In the genomic region with DNA sequence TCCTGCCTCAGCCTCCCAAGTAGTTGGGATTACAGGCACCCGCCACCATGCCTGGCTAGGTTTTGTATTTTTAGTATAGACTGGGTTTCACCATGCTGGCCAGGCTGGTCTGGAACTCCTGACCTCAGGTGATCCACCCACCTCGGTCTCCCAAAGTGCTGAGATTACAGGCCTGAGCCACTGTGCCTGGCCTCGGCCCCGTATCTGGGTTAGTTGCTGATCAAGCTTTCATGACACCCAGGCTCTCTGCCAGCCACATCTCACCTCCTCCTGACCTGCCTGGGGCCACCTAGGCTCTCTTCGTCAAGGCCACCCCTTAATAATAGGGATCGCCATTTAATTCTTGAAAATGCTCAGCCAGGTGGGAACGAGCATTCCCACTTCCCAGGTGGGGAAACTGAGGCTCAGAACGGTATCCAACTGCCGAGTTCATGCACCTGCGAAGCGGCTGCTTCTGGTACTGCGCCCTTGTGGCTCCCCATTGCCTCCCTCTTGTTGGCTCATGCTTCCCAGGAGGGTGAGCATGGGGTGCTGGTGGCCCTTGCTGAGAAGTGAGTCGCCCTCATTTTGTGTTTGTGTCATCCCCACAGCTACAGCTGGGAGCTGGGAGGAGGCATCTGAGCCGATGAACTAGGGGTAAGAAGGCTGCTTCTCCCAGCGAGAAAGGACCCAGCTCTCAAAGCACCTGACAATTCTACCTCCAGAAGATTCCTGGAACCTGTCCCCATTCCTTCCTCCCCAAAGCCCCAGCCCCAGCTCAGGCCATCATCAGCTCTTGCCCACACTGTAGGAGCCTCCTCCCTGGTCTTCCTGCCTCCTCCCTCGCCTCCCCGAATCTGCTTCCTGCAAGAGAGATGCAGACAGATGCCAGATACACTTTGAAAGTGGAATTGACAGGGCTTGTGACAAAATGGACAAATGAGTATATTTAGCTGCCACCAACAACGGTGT, we compare ENCODE assay signal across 1 cellular context.
TF ChIP-seq lines count a peak whose summit lies in the region.

No MANE protein-coding gene starts in this region.

TF ChIP-seq in HepG2, 621 proteins besides CTCF, POLR2A, EP300 and RAD21:
- TF ChIP-seq, protein P1, sequence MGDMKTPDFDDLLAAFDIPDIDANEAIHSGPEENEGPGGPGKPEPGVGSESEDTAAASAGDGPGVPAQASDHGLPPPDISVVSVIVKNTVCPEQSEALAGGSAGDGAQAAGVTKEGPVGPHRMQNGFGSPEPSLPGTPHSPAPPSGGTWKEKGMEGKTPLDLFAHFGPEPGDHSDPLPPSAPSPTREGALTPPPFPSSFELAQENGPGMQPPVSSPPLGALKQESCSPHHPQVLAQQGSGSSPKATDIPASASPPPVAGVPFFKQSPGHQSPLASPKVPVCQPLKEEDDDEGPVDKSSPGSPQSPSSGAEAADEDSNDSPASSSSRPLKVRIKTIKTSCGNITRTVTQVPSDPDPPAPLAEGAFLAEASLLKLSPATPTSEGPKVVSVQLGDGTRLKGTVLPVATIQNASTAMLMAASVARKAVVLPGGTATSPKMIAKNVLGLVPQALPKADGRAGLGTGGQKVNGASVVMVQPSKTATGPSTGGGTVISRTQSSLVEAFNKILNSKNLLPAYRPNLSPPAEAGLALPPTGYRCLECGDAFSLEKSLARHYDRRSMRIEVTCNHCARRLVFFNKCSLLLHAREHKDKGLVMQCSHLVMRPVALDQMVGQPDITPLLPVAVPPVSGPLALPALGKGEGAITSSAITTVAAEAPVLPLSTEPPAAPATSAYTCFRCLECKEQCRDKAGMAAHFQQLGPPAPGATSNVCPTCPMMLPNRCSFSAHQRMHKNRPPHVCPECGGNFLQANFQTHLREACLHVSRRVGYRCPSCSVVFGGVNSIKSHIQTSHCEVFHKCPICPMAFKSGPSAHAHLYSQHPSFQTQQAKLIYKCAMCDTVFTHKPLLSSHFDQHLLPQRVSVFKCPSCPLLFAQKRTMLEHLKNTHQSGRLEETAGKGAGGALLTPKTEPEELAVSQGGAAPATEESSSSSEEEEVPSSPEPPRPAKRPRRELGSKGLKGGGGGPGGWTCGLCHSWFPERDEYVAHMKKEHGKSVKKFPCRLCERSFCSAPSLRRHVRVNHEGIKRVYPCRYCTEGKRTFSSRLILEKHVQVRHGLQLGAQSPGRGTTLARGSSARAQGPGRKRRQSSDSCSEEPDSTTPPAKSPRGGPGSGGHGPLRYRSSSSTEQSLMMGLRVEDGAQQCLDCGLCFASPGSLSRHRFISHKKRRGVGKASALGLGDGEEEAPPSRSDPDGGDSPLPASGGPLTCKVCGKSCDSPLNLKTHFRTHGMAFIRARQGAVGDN (CRISPR knock-in tag; IDR thresholded peaks at IDR 0.05): peak; percentile 17; the same call in 1 of the 2 replicates
- 0 out of 2 replicates have a peak, but pooled peaks have one; percentile 41 for TF ChIP-seq BORCS8-MEF2B (CRISPR knock-in tag; IDR thresholded peaks at IDR 0.05)
- TF ChIP-seq ZSCAN20 (CRISPR knock-in tag; IDR thresholded peaks at IDR 0.05; ENCODE audit: borderline replicate concordance): no peak
- TF ChIP-seq ZNF816 (CRISPR knock-in tag; IDR thresholded peaks at IDR 0.05; ENCODE audit: borderline replicate concordance): no peak
- no peak for TF ChIP-seq KDM4B (CRISPR knock-in tag; IDR thresholded peaks at IDR 0.05)
- 0 out of 2 replicates have a peak, but pooled peaks have one; percentile 22 for TF ChIP-seq HOXA3 (CRISPR knock-in tag; IDR thresholded peaks at IDR 0.05)
- TF ChIP-seq, protein P2, sequence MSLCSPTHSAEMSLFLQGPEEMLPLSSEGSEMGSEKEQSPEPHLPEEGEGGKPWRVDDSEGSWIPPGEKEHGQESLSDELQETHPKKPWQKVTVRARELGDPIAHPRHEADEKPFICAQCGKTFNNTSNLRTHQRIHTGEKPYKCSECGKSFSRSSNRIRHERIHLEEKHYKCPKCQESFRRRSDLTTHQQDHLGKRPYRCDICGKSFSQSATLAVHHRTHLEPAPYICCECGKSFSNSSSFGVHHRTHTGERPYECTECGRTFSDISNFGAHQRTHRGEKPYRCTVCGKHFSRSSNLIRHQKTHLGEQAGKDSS (CRISPR knock-in tag; IDR thresholded peaks at IDR 0.05; ENCODE audit: borderline replicate concordance, low read depth): peak; percentile 33; the same call in 1 of the 2 replicates
- TF ChIP-seq SNAI1 (CRISPR knock-in tag; IDR thresholded peaks at IDR 0.05; ENCODE audit: borderline replicate concordance): no peak
- TF ChIP-seq, protein P3, sequence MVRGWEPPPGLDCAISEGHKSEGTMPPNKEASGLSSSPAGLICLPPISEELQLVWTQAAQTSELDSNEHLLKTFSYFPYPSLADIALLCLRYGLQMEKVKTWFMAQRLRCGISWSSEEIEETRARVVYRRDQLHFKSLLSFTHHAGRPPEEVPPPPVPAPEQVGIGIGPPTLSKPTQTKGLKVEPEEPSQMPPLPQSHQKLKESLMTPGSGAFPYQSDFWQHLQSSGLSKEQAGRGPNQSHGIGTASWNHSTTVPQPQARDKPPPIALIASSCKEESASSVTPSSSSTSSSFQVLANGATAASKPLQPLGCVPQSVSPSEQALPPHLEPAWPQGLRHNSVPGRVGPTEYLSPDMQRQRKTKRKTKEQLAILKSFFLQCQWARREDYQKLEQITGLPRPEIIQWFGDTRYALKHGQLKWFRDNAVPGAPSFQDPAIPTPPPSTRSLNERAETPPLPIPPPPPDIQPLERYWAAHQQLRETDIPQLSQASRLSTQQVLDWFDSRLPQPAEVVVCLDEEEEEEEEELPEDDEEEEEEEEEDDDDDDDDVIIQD (CRISPR knock-in tag; IDR thresholded peaks at IDR 0.05; ENCODE audit: low read depth): no peak
- TF ChIP-seq, protein P4, sequence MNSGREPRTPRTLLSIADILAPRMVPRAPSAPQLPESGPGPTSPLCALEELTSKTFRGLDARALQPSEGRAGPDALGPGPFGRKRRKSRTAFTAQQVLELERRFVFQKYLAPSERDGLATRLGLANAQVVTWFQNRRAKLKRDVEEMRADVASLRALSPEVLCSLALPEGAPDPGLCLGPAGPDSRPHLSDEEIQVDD (CRISPR knock-in tag; IDR thresholded peaks at IDR 0.05; ENCODE audit: borderline replicate concordance): no peak
- no peak for TF ChIP-seq ELF1 (CRISPR knock-in tag; IDR thresholded peaks at IDR 0.05)
- no peak for TF ChIP-seq ZNF446 (CRISPR knock-in tag; IDR thresholded peaks at IDR 0.05)
- no peak for TF ChIP-seq TRIM24 (CRISPR knock-in tag; IDR thresholded peaks at IDR 0.05)
- no peak for TF ChIP-seq CREM (IDR thresholded peaks at IDR 0.05)
- TF ChIP-seq CREM (CRISPR knock-in tag; IDR thresholded peaks at IDR 0.05): no peak
- TF ChIP-seq, protein P5, sequence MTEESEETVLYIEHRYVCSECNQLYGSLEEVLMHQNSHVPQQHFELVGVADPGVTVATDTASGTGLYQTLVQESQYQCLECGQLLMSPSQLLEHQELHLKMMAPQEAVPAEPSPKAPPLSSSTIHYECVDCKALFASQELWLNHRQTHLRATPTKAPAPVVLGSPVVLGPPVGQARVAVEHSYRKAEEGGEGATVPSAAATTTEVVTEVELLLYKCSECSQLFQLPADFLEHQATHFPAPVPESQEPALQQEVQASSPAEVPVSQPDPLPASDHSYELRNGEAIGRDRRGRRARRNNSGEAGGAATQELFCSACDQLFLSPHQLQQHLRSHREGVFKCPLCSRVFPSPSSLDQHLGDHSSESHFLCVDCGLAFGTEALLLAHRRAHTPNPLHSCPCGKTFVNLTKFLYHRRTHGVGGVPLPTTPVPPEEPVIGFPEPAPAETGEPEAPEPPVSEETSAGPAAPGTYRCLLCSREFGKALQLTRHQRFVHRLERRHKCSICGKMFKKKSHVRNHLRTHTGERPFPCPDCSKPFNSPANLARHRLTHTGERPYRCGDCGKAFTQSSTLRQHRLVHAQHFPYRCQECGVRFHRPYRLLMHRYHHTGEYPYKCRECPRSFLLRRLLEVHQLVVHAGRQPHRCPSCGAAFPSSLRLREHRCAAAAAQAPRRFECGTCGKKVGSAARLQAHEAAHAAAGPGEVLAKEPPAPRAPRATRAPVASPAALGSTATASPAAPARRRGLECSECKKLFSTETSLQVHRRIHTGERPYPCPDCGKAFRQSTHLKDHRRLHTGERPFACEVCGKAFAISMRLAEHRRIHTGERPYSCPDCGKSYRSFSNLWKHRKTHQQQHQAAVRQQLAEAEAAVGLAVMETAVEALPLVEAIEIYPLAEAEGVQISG (CRISPR knock-in tag; IDR thresholded peaks at IDR 0.05): no peak
- no peak for TF ChIP-seq TBX2 (CRISPR knock-in tag; IDR thresholded peaks at IDR 0.05; ENCODE audit: borderline replicate concordance)
- TF ChIP-seq, protein P6, sequence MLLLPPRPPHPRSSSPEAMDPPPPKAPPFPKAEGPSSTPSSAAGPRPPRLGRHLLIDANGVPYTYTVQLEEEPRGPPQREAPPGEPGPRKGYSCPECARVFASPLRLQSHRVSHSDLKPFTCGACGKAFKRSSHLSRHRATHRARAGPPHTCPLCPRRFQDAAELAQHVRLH (CRISPR knock-in tag; IDR thresholded peaks at IDR 0.05; ENCODE audit: borderline replicate concordance, low read depth): no peak
- no peak for TF ChIP-seq STAG1 (CRISPR knock-in tag; IDR thresholded peaks at IDR 0.05)
- TF ChIP-seq, protein P7, sequence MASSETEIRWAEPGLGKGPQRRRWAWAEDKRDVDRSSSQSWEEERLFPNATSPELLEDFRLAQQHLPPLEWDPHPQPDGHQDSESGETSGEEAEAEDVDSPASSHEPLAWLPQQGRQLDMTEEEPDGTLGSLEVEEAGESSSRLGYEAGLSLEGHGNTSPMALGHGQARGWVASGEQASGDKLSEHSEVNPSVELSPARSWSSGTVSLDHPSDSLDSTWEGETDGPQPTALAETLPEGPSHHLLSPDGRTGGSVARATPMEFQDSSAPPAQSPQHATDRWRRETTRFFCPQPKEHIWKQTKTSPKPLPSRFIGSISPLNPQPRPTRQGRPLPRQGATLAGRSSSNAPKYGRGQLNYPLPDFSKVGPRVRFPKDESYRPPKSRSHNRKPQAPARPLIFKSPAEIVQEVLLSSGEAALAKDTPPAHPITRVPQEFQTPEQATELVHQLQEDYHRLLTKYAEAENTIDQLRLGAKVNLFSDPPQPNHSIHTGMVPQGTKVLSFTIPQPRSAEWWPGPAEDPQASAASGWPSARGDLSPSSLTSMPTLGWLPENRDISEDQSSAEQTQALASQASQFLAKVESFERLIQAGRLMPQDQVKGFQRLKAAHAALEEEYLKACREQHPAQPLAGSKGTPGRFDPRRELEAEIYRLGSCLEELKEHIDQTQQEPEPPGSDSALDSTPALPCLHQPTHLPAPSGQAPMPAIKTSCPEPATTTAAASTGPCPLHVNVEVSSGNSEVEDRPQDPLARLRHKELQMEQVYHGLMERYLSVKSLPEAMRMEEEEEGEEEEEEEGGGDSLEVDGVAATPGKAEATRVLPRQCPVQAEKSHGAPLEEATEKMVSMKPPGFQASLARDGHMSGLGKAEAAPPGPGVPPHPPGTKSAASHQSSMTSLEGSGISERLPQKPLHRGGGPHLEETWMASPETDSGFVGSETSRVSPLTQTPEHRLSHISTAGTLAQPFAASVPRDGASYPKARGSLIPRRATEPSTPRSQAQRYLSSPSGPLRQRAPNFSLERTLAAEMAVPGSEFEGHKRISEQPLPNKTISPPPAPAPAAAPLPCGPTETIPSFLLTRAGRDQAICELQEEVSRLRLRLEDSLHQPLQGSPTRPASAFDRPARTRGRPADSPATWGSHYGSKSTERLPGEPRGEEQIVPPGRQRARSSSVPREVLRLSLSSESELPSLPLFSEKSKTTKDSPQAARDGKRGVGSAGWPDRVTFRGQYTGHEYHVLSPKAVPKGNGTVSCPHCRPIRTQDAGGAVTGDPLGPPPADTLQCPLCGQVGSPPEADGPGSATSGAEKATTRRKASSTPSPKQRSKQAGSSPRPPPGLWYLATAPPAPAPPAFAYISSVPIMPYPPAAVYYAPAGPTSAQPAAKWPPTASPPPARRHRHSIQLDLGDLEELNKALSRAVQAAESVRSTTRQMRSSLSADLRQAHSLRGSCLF (CRISPR knock-in tag; IDR thresholded peaks at IDR 0.05; ENCODE audit: borderline replicate concordance): no peak
- TF ChIP-seq ZNF629 (CRISPR knock-in tag; conservative IDR thresholded peaks at IDR 0.05): peak; percentile 62
- no peak for TF ChIP-seq ZNF160 (CRISPR knock-in tag; IDR thresholded peaks at IDR 0.05)
